ENCODE assay signal across 14 cellular contexts in the genomic region with DNA sequence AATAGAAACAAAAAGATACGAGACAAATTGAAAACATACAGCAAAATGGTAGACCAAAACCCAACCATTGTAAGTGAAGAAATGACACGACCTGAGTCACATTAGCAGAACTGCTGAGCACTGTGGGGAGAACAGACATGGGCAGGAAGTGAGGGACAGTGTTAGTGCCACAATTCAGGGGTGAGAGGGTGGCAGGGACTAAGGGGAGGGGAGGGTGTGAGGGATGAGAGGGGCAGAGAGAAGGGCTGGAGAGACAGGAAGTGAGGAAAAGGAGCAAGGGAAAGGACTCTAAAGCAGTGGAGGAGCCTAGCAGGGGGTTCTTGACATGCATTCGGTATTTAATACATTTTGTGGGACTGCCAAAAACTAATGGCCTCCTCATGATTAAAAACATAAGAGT. TPM values are rescaled to one million over a fixed set of nuclear protein-coding genes. Genes with fewer than 3 reads are reported as not detected.
DNase-seq lines count a peak whose midpoint lies in the region; ATAC-seq, FAIRE-seq and TF ChIP-seq lines count a peak whose summit lies in the region.
"Had no signal": no experiment of that assay in that cellular context is flagged by ENCODE, and none has a peak within 500 bp of the region (broad histone marks: within the 10 kb centered on the region; RNA-seq: fewer than 3 reads in every experiment).

No MANE protein-coding gene starts in this region.

- H3K36me3 Mint-ChIP-seq in activated CD4-positive, alpha-beta T cell treated with anti-CD3 and anti-CD28 coated beads for 36 hours (ENCODE audit: low read depth): peaks cover 11% of the 10 kb centered on the region
- no peaks in the 10 kb centered on the region for H3K36me3 Mint-ChIP-seq in activated T-helper 2 cell treated with anti-CD3 and anti-CD28 coated beads, Interferon-gamma antibody, Interleukin-2, Interleukin-4, amounts not matched to agents 10 μg/mL and 5 μg/mL and 100 μg/mL, durations not matched to agents 14 hours and 24 hours and 36 hours (ENCODE audit: low read depth)
- no peaks in the 10 kb centered on the region for H3K36me3 Mint-ChIP-seq in natural killer cell

- peak; percentile 48 for DNase-seq in activated CD4-positive, alpha-beta T cell treated with anti-CD3 and anti-CD28 coated beads for 36 hours
- DNase-seq in activated CD4-positive, alpha-beta T cell treated with anti-CD3 and anti-CD28 coated beads for 4 hours: no peak
- no peak for DNase-seq in GM19239 (ENCODE audit: insufficient read length, low spot score)
- DNase-seq in activated T-helper 2 cell treated with anti-CD3 and anti-CD28 coated beads, Interferon-gamma antibody, Interleukin-2, Interleukin-4, amounts not matched to agents 10 μg/mL and 5 μg/mL and 100 μg/mL, durations not matched to agents 14 hours and 24 hours and 36 hours (ENCODE audit: low spot score): no peak
- DNase-seq in natural killer cell: no peak
- no peak for DNase-seq in central memory CD4-positive, alpha-beta T cell
- DNase-seq in NCI-H82 (lab: John Stamatoyannopoulos, UW): no peak
- DNase-seq: GDM1, left lung, NCI-H1048, SIG-M5, uterus had no signal

- TF ChIP-seq CTCF in natural killer cell (IDR thresholded peaks at IDR 0.05): no peak

- ATAC-seq in activated CD4-positive, alpha-beta T cell treated with anti-CD3 and anti-CD28 coated beads for 36 hours: peak; percentile 74
- peak; percentile 30 to 39 (median 31) for ATAC-seq in natural killer cell
- ATAC-seq in HG02588 (IDR thresholded peaks at IDR 0.05; ENCODE audit: unreplicated experiment): no peak
- ATAC-seq: left lung had no signal

- no peak overlapping the region for H3K4me3 Mint-ChIP-seq in activated CD4-positive, alpha-beta T cell treated with anti-CD3 and anti-CD28 coated beads for 36 hours
- H3K4me3 Mint-ChIP-seq in activated T-helper 2 cell treated with anti-CD3 and anti-CD28 coated beads, Interferon-gamma antibody, Interleukin-2, Interleukin-4, amounts not matched to agents 10 μg/mL and 5 μg/mL and 100 μg/mL, durations not matched to agents 14 hours and 24 hours and 36 hours (ENCODE audit: low read depth): peak overlapping the region; percentile 31
- H3K4me3 Mint-ChIP-seq in natural killer cell: peak overlapping the region; percentile 38

- peaks cover 17% of the 10 kb centered on the region for H3K4me1 Mint-ChIP-seq in activated CD4-positive, alpha-beta T cell treated with anti-CD3 and anti-CD28 coated beads for 36 hours
- peaks cover 14% of the 10 kb centered on the region for H3K4me1 Mint-ChIP-seq in activated T-helper 2 cell treated with anti-CD3 and anti-CD28 coated beads, Interferon-gamma antibody, Interleukin-2, Interleukin-4, amounts not matched to agents 10 μg/mL and 5 μg/mL and 100 μg/mL, durations not matched to agents 14 hours and 24 hours and 36 hours (ENCODE audit: low read depth)
- H3K4me1 Mint-ChIP-seq in natural killer cell: peaks cover 17 to 31% of the 10 kb centered on the region in 2 donors

- intact Hi-C loops in activated CD4-positive, alpha-beta T cell treated with anti-CD3 and anti-CD28 coated beads for 36 hours (cut with DNase I, micrococcal nuclease): loop anchor here (2.0 kb wide), 1 partner anchor 39 kb away; no protein-coding TSS in a partner anchor
- intact Hi-C loops in activated T-helper 2 cell treated with anti-CD3 and anti-CD28 coated beads, Interferon-gamma antibody, Interleukin-2, Interleukin-4, amounts not matched to agents 10 μg/mL and 5 μg/mL and 100 μg/mL, durations not matched to agents 14 hours and 24 hours and 36 hours (cut with micrococcal nuclease): loop anchor here (5.0 kb wide), 1 partner anchor 41 kb away; no protein-coding TSS in a partner anchor
- intact Hi-C loops in natural killer cell (cut with micrococcal nuclease): loop anchor here (2.0 kb wide), 1 partner anchor 43 kb away; no protein-coding TSS in a partner anchor

- FAIRE-seq in GM19239 (lab: Jason Lieb, UNC): peak; percentile 82
- FAIRE-seq: TTC549 had no signal

- POLR2A ChIA-PET in activated CD4-positive, alpha-beta T cell treated with anti-CD3 and anti-CD28 coated beads for 36 hours (lab: Charles Lee): no interaction called here

- CTCF ChIA-PET in activated CD4-positive, alpha-beta T cell treated with anti-CD3 and anti-CD28 coated beads for 36 hours (lab: Charles Lee): no interaction called here

- peaks cover 3% of the 10 kb centered on the region for H3K27me3 Mint-ChIP-seq in activated CD4-positive, alpha-beta T cell treated with anti-CD3 and anti-CD28 coated beads for 36 hours
- H3K27me3 Mint-ChIP-seq in activated T-helper 2 cell treated with anti-CD3 and anti-CD28 coated beads, Interferon-gamma antibody, Interleukin-2, Interleukin-4, amounts not matched to agents 10 μg/mL and 5 μg/mL and 100 μg/mL, durations not matched to agents 14 hours and 24 hours and 36 hours (ENCODE audit: low read depth): peaks cover 39% of the 10 kb centered on the region
- H3K27me3 Mint-ChIP-seq in natural killer cell (ENCODE audit: low read depth in 2 of 2): peaks cover 5 to 33% of the 10 kb centered on the region in 2 donors

- peak overlapping the region; percentile 1 for H3K27ac Mint-ChIP-seq in activated CD4-positive, alpha-beta T cell treated with anti-CD3 and anti-CD28 coated beads for 36 hours
- H3K27ac Mint-ChIP-seq in activated T-helper 2 cell treated with anti-CD3 and anti-CD28 coated beads, Interferon-gamma antibody, Interleukin-2, Interleukin-4, amounts not matched to agents 10 μg/mL and 5 μg/mL and 100 μg/mL, durations not matched to agents 14 hours and 24 hours and 36 hours: peak overlapping the region; percentile 43
- peak overlapping the region; percentile 12 to 84 for H3K27ac Mint-ChIP-seq in natural killer cell

- H3K9me3 Mint-ChIP-seq in activated CD4-positive, alpha-beta T cell treated with anti-CD3 and anti-CD28 coated beads for 36 hours (ENCODE audit: low read depth): no peaks in the 10 kb centered on the region
- no peaks in the 10 kb centered on the region for H3K9me3 Mint-ChIP-seq in activated T-helper 2 cell treated with anti-CD3 and anti-CD28 coated beads, Interferon-gamma antibody, Interleukin-2, Interleukin-4, amounts not matched to agents 10 μg/mL and 5 μg/mL and 100 μg/mL, durations not matched to agents 14 hours and 24 hours and 36 hours
- no peaks in the 10 kb centered on the region for H3K9me3 Mint-ChIP-seq in natural killer cell

RNA-seq across cellular contexts. Expression of gene TRIM26, which starts 45.0 kb away (rescaled TPM):
- total RNA-seq in activated CD4-positive, alpha-beta T cell treated with anti-CD3 and anti-CD28 coated beads for 36 hours: 10 to 100 TPM; 48.4 to 60.4 TPM
- 49.9 and 51.5 TPM in 2 replicates for total RNA-seq in activated T-helper 2 cell treated with anti-CD3 and anti-CD28 coated beads, Interferon-gamma antibody, Interleukin-2, Interleukin-4, amounts not matched to agents 10 μg/mL and 5 μg/mL and 100 μg/mL, durations not matched to agents 14 hours and 24 hours and 36 hours
- 10 to 100 TPM; 69.3 to 73.7 (median 71.6) TPM for total RNA-seq in natural killer cell
